19 cellular contexts compared by ENCODE assay signal in genomic region chr5:6950250-6950649, GRCh38.
"Had no signal": no experiment of that assay in that cellular context is flagged by ENCODE, and none has a peak within 500 bp of the region (broad histone marks: within the 10 kb centered on the region; RNA-seq: fewer than 3 reads in every experiment).

No MANE protein-coding gene starts in this region.

- DNase-seq: activated CD4-positive, alpha-beta T cell treated with anti-CD3 and anti-CD28 coated beads for 48 hours; activated CD8-positive, alpha-beta memory T cell treated with anti-CD3 and anti-CD28 coated beads, Interleukin-2, amount 10 ng/mL, durations not matched to agents 7 days and 5 days; activated gamma-delta T cell treated with Interleukin-2 at 50 U/mL for 16 hours; activated naive CD8-positive, alpha-beta T cell treated with anti-CD3 and anti-CD28 coated beads, Interleukin-2, amount 50 U/mL, for 24 hours; activated T-cell treated with anti-CD3 and anti-CD28 coated beads, Interleukin-2, amount 50 U/mL, for 4 hours; gastrocnemius medialis; heart right ventricle; left lung; occipital lobe; right cardiac atrium; stimulated activated CD4-positive, alpha-beta T cell treated with anti-CD3 and anti-CD28 coated beads, Interleukin-1b, Interleukin-23, amount 100 ng/mL, for 48 hours; stimulated activated naive CD4-positive, alpha-beta T cell; T-cell had no signal

- H3K27ac Mint-ChIP-seq: activated CD8-positive, alpha-beta memory T cell treated with anti-CD3 and anti-CD28 coated beads, Interleukin-2, amount 10 ng/mL, durations not matched to agents 7 days and 5 days; activated naive CD8-positive, alpha-beta T cell treated with anti-CD3 and anti-CD28 coated beads, Interleukin-2, amount 50 U/mL, for 24 hours; memory B cell; natural killer cell treated with Interleukin-12 subunit alpha and Interleukin-12 subunit beta and Interleukin-15 and Interleukin-18, amount 100 ng/mL, for 72 hours; progenitor cell of endocrine pancreas; T-cell; type B pancreatic cell had no signal

- ATAC-seq: activated CD8-positive, alpha-beta memory T cell treated with anti-CD3 and anti-CD28 coated beads, Interleukin-2, amount 10 ng/mL, durations not matched to agents 7 days and 5 days; activated naive CD8-positive, alpha-beta T cell treated with anti-CD3 and anti-CD28 coated beads, Interleukin-2, amount 50 U/mL, for 24 hours; activated T-cell treated with anti-CD3 and anti-CD28 coated beads, Interleukin-2, amount 50 U/mL, for 4 hours; gastrocnemius medialis; heart right ventricle; left lung; natural killer cell treated with Interleukin-12 subunit alpha and Interleukin-12 subunit beta and Interleukin-15 and Interleukin-18, amount 100 ng/mL, for 72 hours; right cardiac atrium; T-cell had no signal

- H3K4me3 Mint-ChIP-seq: activated CD8-positive, alpha-beta memory T cell treated with anti-CD3 and anti-CD28 coated beads, Interleukin-2, amount 10 ng/mL, durations not matched to agents 7 days and 5 days; activated naive CD8-positive, alpha-beta T cell treated with anti-CD3 and anti-CD28 coated beads, Interleukin-2, amount 50 U/mL, for 24 hours; activated T-cell treated with anti-CD3 and anti-CD28 coated beads, Interleukin-2, amount 50 U/mL, for 4 hours; memory B cell; natural killer cell treated with Interleukin-12 subunit alpha and Interleukin-12 subunit beta and Interleukin-15 and Interleukin-18, amount 100 ng/mL, for 72 hours; T-cell; type B pancreatic cell had no signal

- H3K27ac ChIP-seq: ascending aorta, gastrocnemius medialis, heart right ventricle, left lung, suprapubic skin had no signal

- H3K4me1 Mint-ChIP-seq: activated CD8-positive, alpha-beta memory T cell treated with anti-CD3 and anti-CD28 coated beads, Interleukin-2, amount 10 ng/mL, durations not matched to agents 7 days and 5 days; activated naive CD8-positive, alpha-beta T cell treated with anti-CD3 and anti-CD28 coated beads, Interleukin-2, amount 50 U/mL, for 24 hours; memory B cell; T-cell had no signal

- H3K9me3 Mint-ChIP-seq: activated naive CD8-positive, alpha-beta T cell treated with anti-CD3 and anti-CD28 coated beads, Interleukin-2, amount 50 U/mL, for 24 hours; activated T-cell treated with anti-CD3 and anti-CD28 coated beads, Interleukin-2, amount 50 U/mL, for 4 hours; memory B cell had no signal

- H3K27me3 Mint-ChIP-seq: activated CD8-positive, alpha-beta memory T cell treated with anti-CD3 and anti-CD28 coated beads, Interleukin-2, amount 10 ng/mL, durations not matched to agents 7 days and 5 days had no signal

- H3K36me3 Mint-ChIP-seq: activated CD8-positive, alpha-beta memory T cell treated with anti-CD3 and anti-CD28 coated beads, Interleukin-2, amount 10 ng/mL, durations not matched to agents 7 days and 5 days; memory B cell; natural killer cell treated with Interleukin-12 subunit alpha and Interleukin-12 subunit beta and Interleukin-15 and Interleukin-18, amount 100 ng/mL, for 72 hours; T-cell; type B pancreatic cell had no signal
